2 cellular contexts compared by ENCODE assay signal in the genomic region with DNA sequence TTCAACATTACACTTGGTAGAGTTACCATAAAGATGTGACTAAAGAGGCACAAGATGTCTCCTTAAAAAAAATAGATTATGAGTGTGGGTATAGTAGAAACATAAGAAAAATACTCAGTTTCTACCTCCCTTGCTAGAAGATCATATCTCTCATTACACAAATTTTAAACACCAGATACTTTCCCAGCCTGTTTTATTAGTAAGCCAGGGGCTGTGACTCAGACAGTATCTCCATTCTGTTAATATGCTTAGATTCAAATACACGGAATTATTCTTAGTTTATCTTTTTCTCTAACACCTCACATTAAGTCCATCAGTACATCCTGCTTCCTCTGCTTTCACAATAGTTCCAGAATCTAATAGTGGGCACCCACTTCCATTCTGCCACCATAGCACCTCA.
TF ChIP-seq lines count a peak whose summit lies in the region.

No MANE protein-coding gene starts in this region.

TF ChIP-seq in SK-N-SH, 30 proteins besides CTCF, POLR2A, EP300 and RAD21 (continued from another document):
- TF ChIP-seq PBX3 (IDR thresholded peaks at IDR 0.05), result no peak
- no peak for TF ChIP-seq FOXJ3 (CRISPR knock-in tag; IDR thresholded peaks at IDR 0.05)
- TF ChIP-seq USF2 (IDR thresholded peaks at IDR 0.05; ENCODE audit: borderline replicate concordance, low read depth, low read length), result no peak
- no peak for TF ChIP-seq REST (IDR thresholded peaks at IDR 0.05; ENCODE audit: low read depth, low read length)
- no peak for TF ChIP-seq EZH2phosphoT487 (IDR thresholded peaks at IDR 0.05; ENCODE audit: borderline replicate concordance, low read depth)
- no peak for TF ChIP-seq MEF2A (IDR thresholded peaks at IDR 0.05; ENCODE audit: borderline replicate concordance, low read depth)

TF ChIP-seq in SK-N-SH treated with all-trans-retinoic acid at 6 μM for 48 hours, 23 proteins besides CTCF, POLR2A, EP300 and RAD21 (continued from another document):
- TF ChIP-seq, protein P1, sequence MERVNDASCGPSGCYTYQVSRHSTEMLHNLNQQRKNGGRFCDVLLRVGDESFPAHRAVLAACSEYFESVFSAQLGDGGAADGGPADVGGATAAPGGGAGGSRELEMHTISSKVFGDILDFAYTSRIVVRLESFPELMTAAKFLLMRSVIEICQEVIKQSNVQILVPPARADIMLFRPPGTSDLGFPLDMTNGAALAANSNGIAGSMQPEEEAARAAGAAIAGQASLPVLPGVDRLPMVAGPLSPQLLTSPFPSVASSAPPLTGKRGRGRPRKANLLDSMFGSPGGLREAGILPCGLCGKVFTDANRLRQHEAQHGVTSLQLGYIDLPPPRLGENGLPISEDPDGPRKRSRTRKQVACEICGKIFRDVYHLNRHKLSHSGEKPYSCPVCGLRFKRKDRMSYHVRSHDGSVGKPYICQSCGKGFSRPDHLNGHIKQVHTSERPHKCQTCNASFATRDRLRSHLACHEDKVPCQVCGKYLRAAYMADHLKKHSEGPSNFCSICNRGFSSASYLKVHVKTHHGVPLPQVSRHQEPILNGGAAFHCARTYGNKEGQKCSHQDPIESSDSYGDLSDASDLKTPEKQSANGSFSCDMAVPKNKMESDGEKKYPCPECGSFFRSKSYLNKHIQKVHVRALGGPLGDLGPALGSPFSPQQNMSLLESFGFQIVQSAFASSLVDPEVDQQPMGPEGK (CRISPR knock-in tag; IDR thresholded peaks at IDR 0.05; ENCODE audit: borderline replicate concordance), result no peak
- no peak for TF ChIP-seq TCF4 (CRISPR knock-in tag; IDR thresholded peaks at IDR 0.05; ENCODE audit: borderline replicate concordance)
- TF ChIP-seq GLIS3 (CRISPR knock-in tag; IDR thresholded peaks at IDR 0.05), result no peak
- no peak for TF ChIP-seq ZNF70 (CRISPR knock-in tag; IDR thresholded peaks at IDR 0.05)
